7 cellular contexts compared by ENCODE assay signal in genomic region chr10:86522385-86522855, GRCh38. TPM values are rescaled to one million over a fixed set of nuclear protein-coding genes. Genes with fewer than 3 reads are reported as not detected.
A peak's percentile ranks its signal among the peaks of the same experiment; 100 is the strongest.
DNase-seq lines count a peak whose midpoint lies in the region; ATAC-seq, FAIRE-seq and TF ChIP-seq lines count a peak whose summit lies in the region.

No MANE protein-coding gene starts in this region.

- ATAC-seq in GM21526 (IDR thresholded peaks at IDR 0.05; ENCODE audit: low FRiP score, unreplicated experiment) (peak; percentile 7), HG03097 (IDR thresholded peaks at IDR 0.05; ENCODE audit: low FRiP score, unreplicated experiment) (no peak), GM21367 (IDR thresholded peaks at IDR 0.05; ENCODE audit: unreplicated experiment) (no peak), GM21825 (IDR thresholded peaks at IDR 0.05; ENCODE audit: unreplicated experiment) (no peak)

- H3K23me2 ChIP-seq in H1 (ENCODE audit: low read depth, low read length), result peaks cover 3% of the 10 kb centered on the region; the same call in 1 of the 2 replicates

- H3K23ac ChIP-seq in H1 (ENCODE audit: insufficient read length), result no peak overlapping the region
- no peak overlapping the region for H3K23ac ChIP-seq in neuronal stem cell (ENCODE audit: low read depth, low read length, poor library complexity)

- H3K79me1 ChIP-seq in H1 (ENCODE audit: low read depth, low read length) (peaks cover 2% of the 10 kb centered on the region; the same call in 1 of the 2 replicates), neuronal stem cell (ENCODE audit: low read depth, low read length) (peaks cover 11% of the 10 kb centered on the region)

- H2BK15ac ChIP-seq in H1 (ENCODE audit: low read length) (no peak overlapping the region), neuronal stem cell (ENCODE audit: low read length) (no peak overlapping the region)

- H4K8ac ChIP-seq in H1 (ENCODE audit: extremely low read depth, insufficient read depth, low read length), result no peak overlapping the region
- peak overlapping the region; percentile 45 for H4K8ac ChIP-seq in neuronal stem cell (ENCODE audit: low read depth, low read length)

- H3K79me2 ChIP-seq in OCI-LY7 (ENCODE audit: insufficient read depth, low read depth, low read length) (peaks cover 58% of the 10 kb centered on the region), H1 (ENCODE audit: control insufficient read depth in 1 of 2, insufficient read depth in 2 of 2, low read length in 2 of 2) (peaks cover 19 to 50% of the 10 kb centered on the region in 2 experiments)

- H2AFZ ChIP-seq in OCI-LY7 (ENCODE audit: low read length) (peak overlapping the region; percentile 55; the same call in 1 of the 2 replicates), H1 (ENCODE audit: low read length) (no peak overlapping the region; the same call in 1 of the 2 replicates), neuronal stem cell (ENCODE audit: low read length) (peak overlapping the region; percentile 96)

- TSS peak; percentile 89 for BruUV-seq in OCI-LY7 (replicated peaks; lab: Mats Ljungman, UMichigan)

- no peak overlapping the region for H2AK5ac ChIP-seq in H1 (ENCODE audit: low read depth, low read length)
- no peak overlapping the region for H2AK5ac ChIP-seq in neuronal stem cell (ENCODE audit: low read depth, low read length)

- no peak for FAIRE-seq in H1 (lab: Jason Lieb, UNC)

- POLR2A ChIA-PET in OCI-LY7 (lab: Charles Lee) (interaction anchor here (0.7 to 2.5 kb wide), 10 partner anchors 14 to 149 kb away, joined by 3 to 15 read pairs (median 6); no protein-coding TSS in a partner anchor), H1 (lab: Charles Lee; ENCODE audit: partially characterized antibody) (interaction anchor here (0.6 to 1.7 kb wide), 6 partner anchors 10 to 1128 kb away, joined by 3 to 11 read pairs (median 3); no protein-coding TSS in a partner anchor)

- TF ChIP-seq RAD21 in H1 (IDR thresholded peaks at IDR 0.05 in 1 of 2, conservative IDR thresholded peaks at IDR 0.05 in 1 of 2; ENCODE audit: low read depth in 2 of 2, low read length in 2 of 2), result no peak

- H3K36me3 ChIP-seq in OCI-LY7 (ENCODE audit: insufficient read depth, low read length) (peaks cover 27% of the 10 kb centered on the region), H1 (ENCODE audit: control insufficient read depth in 2 of 4, insufficient read depth in 4 of 4, low read length in 3 of 4) (peaks cover 2 to 8% (median 4%) of the 10 kb centered on the region in 4 experiments; a peak in 4 of 8 replicates), neuronal stem cell (replicated peaks in 1 of 2; ENCODE audit: control insufficient read depth in 2 of 2, insufficient read depth in 2 of 2, low read length in 2 of 2) (peaks cover 2 to 15% of the 10 kb centered on the region in 2 donors)

- H2BK20ac ChIP-seq in H1 (ENCODE audit: low read length), result no peak overlapping the region

- CTCF ChIA-PET in OCI-LY7 (lab: Charles Lee; ENCODE audit: unreplicated experiment) (no interaction called here), H1 (lab: Charles Lee; ENCODE audit: partially characterized antibody) (interaction anchor here (0.7 to 5.4 kb wide), 8 partner anchors 12 to 188 kb away, joined by 3 to 28 read pairs (median 5); no protein-coding TSS in a partner anchor)

- H3K9ac ChIP-seq in H1 (replicated peaks in 1 of 4; ENCODE audit: extremely low read depth in 1 of 4, low read depth in 3 of 4, low read length in 3 of 4) (peak overlapping the region; percentile 46 to 90 (median 78); a peak in 6 of 7 replicates), neuronal stem cell (ENCODE audit: low read depth, low read length, poor library complexity) (peak overlapping the region; percentile 98)

- no peaks in the 10 kb centered on the region for H3K9me2 ChIP-seq in OCI-LY7 (ENCODE audit: insufficient read depth, low read length)

- DNase-seq in OCI-LY7 (ENCODE audit: low spot score) (peak; percentile 29), H1 (ENCODE audit: low read depth in 1 of 2, low spot score in 2 of 2) (no peak), neuronal stem cell (ENCODE audit: low spot score) (no peak)

- H3K14ac ChIP-seq in H1 (ENCODE audit: insufficient read length) (no peak overlapping the region), neuronal stem cell (ENCODE audit: low read length) (peak overlapping the region; percentile 94)

- peaks cover 56% of the 10 kb centered on the region for H3K4me1 ChIP-seq in OCI-LY7 (ENCODE audit: insufficient read depth, low read length, poor library complexity, severe bottlenecking)
- peaks cover 0 to 5% (median 2%) of the 10 kb centered on the region in 4 experiments; a peak in 5 of 7 replicates for H3K4me1 ChIP-seq in H1 (replicated peaks in 1 of 4; ENCODE audit: control insufficient read depth in 3 of 4, insufficient read depth in 4 of 4, low read length in 3 of 4)
- H3K4me1 ChIP-seq in neuronal stem cell (ENCODE audit: control insufficient read depth in 2 of 2, insufficient read depth in 1 of 2, low read depth in 1 of 2, low read length in 2 of 2), result peaks cover 5 to 13% of the 10 kb centered on the region in 2 donors

- H3K27ac ChIP-seq in OCI-LY7 (ENCODE audit: low read depth, low read length, poor library complexity, severe bottlenecking) (peak overlapping the region; percentile 70), H1 (ENCODE audit: low read depth, low read length) (no peak overlapping the region), neuronal stem cell (replicated peaks; ENCODE audit: low read length) (no peak overlapping the region)

- H4K20me1 ChIP-seq in OCI-LY7 (ENCODE audit: insufficient read depth, low read length), result peaks cover 20% of the 10 kb centered on the region
- peaks cover 8 to 12% of the 10 kb centered on the region in 2 experiments for H4K20me1 ChIP-seq in H1 (replicated peaks in 1 of 2; ENCODE audit: control insufficient read depth in 1 of 2, insufficient read depth in 2 of 2, low read length in 2 of 2)

- no peak overlapping the region for H4K91ac ChIP-seq in H1 (replicated peaks; ENCODE audit: insufficient read length, low read length)
- H4K91ac ChIP-seq in neuronal stem cell (ENCODE audit: low read depth, low read length, poor library complexity), result no peak overlapping the region

- H3K4ac ChIP-seq in H1 (replicated peaks; ENCODE audit: insufficient read length, low read depth, low read length) (no peak overlapping the region), neuronal stem cell (ENCODE audit: low read length) (no peak overlapping the region)

- H2BK120ac ChIP-seq in H1 (replicated peaks; ENCODE audit: low read depth, low read length) (no peak overlapping the region), neuronal stem cell (ENCODE audit: low read depth, low read length) (no peak overlapping the region)

- peak overlapping the region; percentile 93 for H3K4me3 ChIP-seq in OCI-LY7 (ENCODE audit: low read depth, low read length, poor library complexity, severe bottlenecking)
- H3K4me3 ChIP-seq in H1 (ENCODE audit: extremely low read depth in 1 of 4, insufficient read depth in 2 of 4, low read depth in 3 of 4, low read length in 4 of 4), result peak overlapping the region; percentile 76 to 91 (median 82)
- peak overlapping the region; percentile 95 to 97 for H3K4me3 ChIP-seq in neuronal stem cell (ENCODE audit: low read length in 2 of 2)

- TF ChIP-seq EP300 in H1 (IDR thresholded peaks at IDR 0.05; ENCODE audit: borderline replicate concordance in 1 of 2, low read depth in 2 of 2, low read length in 2 of 2), result no peak

- intact Hi-C loops in OCI-LY7 (cut with micrococcal nuclease; ENCODE audit: unreplicated experiment), result loop anchor here (5.0 kb wide), 1 partner anchor 150 kb away; no protein-coding TSS in a partner anchor

- H4K5ac ChIP-seq in H1 (ENCODE audit: insufficient read length, low read depth, low read length), result peak overlapping the region; percentile 87

- H2BK5ac ChIP-seq in H1 (ENCODE audit: low read depth, low read length) (peak overlapping the region; percentile 6; the same call in 1 of the 2 replicates), neuronal stem cell (ENCODE audit: low read length) (no peak overlapping the region)

- TF ChIP-seq CTCF in OCI-LY7 (conservative IDR thresholded peaks at IDR 0.05; ENCODE audit: low read length), result no peak
- TF ChIP-seq CTCF in H1 (IDR thresholded peaks at IDR 0.05; ENCODE audit: control extremely low read depth in 1 of 3, insufficient read depth in 1 of 3, low read depth in 1 of 3, low read length in 3 of 3), result no peak

- H2BK12ac ChIP-seq in H1 (ENCODE audit: low read depth, low read length), result no peak overlapping the region
- no peak overlapping the region for H2BK12ac ChIP-seq in neuronal stem cell (ENCODE audit: low read length)

- no peak for TF ChIP-seq POLR2A in H1 (IDR thresholded peaks at IDR 0.05; ENCODE audit: control extremely low read depth in 1 of 2, low read depth in 2 of 2, low read length in 2 of 2)

- no peaks in the 10 kb centered on the region for H3K9me3 ChIP-seq in OCI-LY7 (ENCODE audit: low read length)
- H3K9me3 ChIP-seq in H1 (ENCODE audit: insufficient read depth in 2 of 2, low read depth in 1 of 2, low read length in 1 of 2), result no peaks in the 10 kb centered on the region
- H3K9me3 ChIP-seq in neuronal stem cell (replicated peaks in 1 of 2; ENCODE audit: control insufficient read depth in 2 of 2, insufficient read depth in 1 of 2, low read depth in 1 of 2, low read length in 2 of 2), result no peaks in the 10 kb centered on the region

- H3K4me2 ChIP-seq in OCI-LY7 (ENCODE audit: low read length), result peak overlapping the region; percentile 81
- peak overlapping the region; percentile 83 to 89 for H3K4me2 ChIP-seq in H1 (ENCODE audit: insufficient read depth in 1 of 2, low read depth in 2 of 2, low read length in 2 of 2)
- peak overlapping the region; percentile 77 for H3K4me2 ChIP-seq in neuronal stem cell (ENCODE audit: insufficient read depth, low read length, poor library complexity, severe bottlenecking)

- H3K18ac ChIP-seq in H1 (ENCODE audit: extremely low read depth, low read length) (no peak overlapping the region), neuronal stem cell (ENCODE audit: low read length) (peak overlapping the region; percentile 95)

- 15% methylated on average over 13 of the region's 13 CpGs; no CpG with 5 or more reads in 1 of the 2 experiments for WGBS in H1 (ENCODE audit: extremely low coverage in 1 of 2, insufficient coverage in 1 of 2, insufficient read length in 1 of 2, insufficient replicate concordance in 2 of 2, low coverage in 1 of 2, low lambda C conversion rate in 2 of 2, missing lambda C conversion rate in 1 of 2), 2 experiments
- no CpG with 5 or more reads among the region's 13 CpGs for WGBS in neuronal stem cell (ENCODE audit: extremely low coverage in 2 of 2, insufficient read length in 2 of 2, insufficient replicate concordance in 1 of 2), 2 donors

- peak overlapping the region; percentile 47 for H3K56ac ChIP-seq in H1 (replicated peaks; ENCODE audit: insufficient read length, low read depth, low read length)

- H3K27me3 ChIP-seq in H1 (replicated peaks in 1 of 4; ENCODE audit: control insufficient read depth in 3 of 4, extremely low read depth in 1 of 4, insufficient read depth in 3 of 4, low read length in 3 of 4) (no peaks in the 10 kb centered on the region), neuronal stem cell (ENCODE audit: control insufficient read depth in 3 of 3, insufficient read depth in 3 of 3, low read depth in 1 of 3, low read length in 3 of 3) (no peaks in the 10 kb centered on the region)

RNA-seq across cellular contexts. Expression of gene WAPL, which starts 0.8 kb away (rescaled TPM):
- total RNA-seq in OCI-LY7 (2014; rRNA removed; shearing (Covaris generic)), result 51.1 and 56.6 TPM in 2 replicates
- 68.7 and 75.7 TPM in 2 replicates for total RNA-seq in OCI-LY7 (2022)
- 48.1 and 49.2 TPM in 2 replicates for total RNA-seq in H1 (2021; fragmentation: NEBNext Ultra II Directional; extraction: Animal tissue kit (Norgen Biotek cat#: 25700))
- 7.3 and 12.8 TPM in 2 replicates for polyA plus RNA-seq in H1 (2011; rRNA removed)
- polyA plus RNA-seq in H1 (2011; cell fraction: cytosol; rRNA removed), result 15.4 TPM
- polyA plus RNA-seq in H1 (2011; cell fraction: nucleus; rRNA removed), result 5.3 TPM
- polyA plus RNA-seq in H1 (2012, experiment 1 of 2), result 27.1 to 47.8 TPM (median 29.1 TPM) in 4 replicates
- 2.7 TPM for polyA plus RNA-seq in H1 (2012, experiment 2 of 2)
- polyA plus RNA-seq in H1 (2013, experiment 1 of 2), result 27.7 TPM
- polyA plus RNA-seq in H1 (2013, experiment 2 of 2), result 26.4 TPM
- polyA minus RNA-seq in H1 (2011; rRNA and poly(A)+ RNA removed), result 35.4 and 38.7 TPM in 2 replicates
- polyA minus RNA-seq in H1 (2011; cell fraction: cytosol; rRNA and poly(A)+ RNA removed), result 30.6 TPM
- 53.5 TPM for polyA minus RNA-seq in H1 (2011; cell fraction: nucleus; rRNA and poly(A)+ RNA removed)
- 28.7 TPM for polyA plus RNA-seq in neuronal stem cell (2013, experiment 1 of 2)
- 29.0 TPM for polyA plus RNA-seq in neuronal stem cell (2013, experiment 2 of 2)
